ENCODE assay signal across 8 cellular contexts in the genomic region with DNA sequence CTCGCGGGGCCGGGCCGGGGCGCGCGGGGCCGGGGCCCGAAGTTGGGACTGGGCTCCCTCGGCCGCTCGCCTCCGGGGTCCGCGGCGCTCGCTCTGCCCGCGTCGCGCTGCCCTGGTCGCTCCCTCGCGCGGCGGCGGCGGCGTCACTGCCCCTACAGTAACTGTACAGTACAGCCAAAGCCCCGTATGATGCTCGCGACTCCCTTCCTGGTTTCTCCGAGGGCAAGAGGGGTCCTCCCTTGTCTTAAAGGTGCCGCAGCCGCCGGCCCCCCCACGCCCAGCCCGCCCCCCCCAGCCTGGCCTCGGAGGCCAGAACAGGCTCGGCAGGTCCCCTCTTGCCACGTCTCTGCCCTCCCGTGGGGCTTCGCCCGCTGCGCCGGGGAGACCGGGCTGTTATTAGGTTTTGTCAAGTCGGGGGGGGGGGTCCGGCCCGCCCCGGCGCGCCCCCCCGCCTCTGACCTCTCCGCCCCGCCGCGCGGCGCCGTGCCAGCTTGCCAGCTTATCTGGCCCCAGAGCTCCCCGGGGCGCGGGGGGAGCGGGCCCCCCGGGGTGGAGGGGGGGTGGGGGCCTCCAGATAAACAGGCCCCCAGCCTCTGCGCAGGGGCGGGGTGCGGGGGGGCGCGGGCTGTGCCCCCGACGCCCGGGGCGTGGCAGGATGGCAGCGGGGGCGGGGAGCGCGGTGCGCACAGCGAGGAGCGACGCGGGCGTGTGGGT. TPM values are rescaled to one million over a fixed set of nuclear protein-coding genes. Genes with fewer than 3 reads are reported as not detected.
A peak's percentile ranks its signal among the peaks of the same experiment; 100 is the strongest.
DNase-seq lines count a peak whose midpoint lies in the region; ATAC-seq, FAIRE-seq and TF ChIP-seq lines count a peak whose summit lies in the region.

ZBTB7A (minus strand) TSS at position 218 of the 714 bp plus-strand sequence. CDS start 11,667 bp downstream, outside the sequence.

- POLR2A ChIA-PET in A549 (lab: Yijun Ruan, JAX): no interaction called here

- peak within 1 kb of the TSS; percentile 97 to 100 for H3K27ac ChIP-seq in A549

- TF ChIP-seq POLR2A in A549 (IDR thresholded peaks at IDR 0.05; ENCODE audit: low read length): peak; percentile 40; the same call in 1 of the 2 replicates

- peak within 1 kb of the TSS; percentile 87 for H3K4me2 ChIP-seq in A549

- FAIRE-seq in A549 (lab: Jason Lieb, UNC): no peak
- FAIRE-seq in GM19239 (lab: Jason Lieb, UNC): peak; percentile 84

- no peak for TF ChIP-seq RAD21 in A549 (conservative IDR thresholded peaks at IDR 0.05 in 1 of 2, IDR thresholded peaks at IDR 0.05 in 1 of 2)

- peak; percentile 56 to 65 for ATAC-seq in A549
- ATAC-seq in left lobe of liver: peak; percentile 42
- ATAC-seq in HG03039 (IDR thresholded peaks at IDR 0.05; ENCODE audit: unreplicated experiment): no peak

- no peak for TF ChIP-seq CTCF in A549 (IDR thresholded peaks at IDR 0.05)

- H3K9me3 ChIP-seq in A549: no peaks in the 10 kb centered on the region

- DNase-seq in A549 (ENCODE audit: low read depth in 1 of 2, low spot score in 1 of 2): peak; percentile 70 to 83
- peak; percentile 75 for DNase-seq in GM19239 (ENCODE audit: insufficient read length, low spot score)
- DNase-seq in NCI-H526 treated with DMSO at 0.1 percent for 48 hours (lab: John Stamatoyannopoulos, UW): peak; percentile 18
- peak; percentile 49 to 51 for DNase-seq in activated CD4-positive, alpha-beta T cell treated with anti-CD3 and anti-CD28 coated beads, Interleukin-2, amount 50 U/mL, for 24 hours (ENCODE audit: low read depth in 1 of 2, low spot score in 1 of 2)
- peak; percentile 43 for DNase-seq in dedifferentiated amniotic fluid mesenchymal stem cell (ENCODE audit: extremely low spot score)
- peak; percentile 80 for DNase-seq in left lobe of liver (ENCODE audit: low spot score)
- DNase-seq in stimulated activated CD4-positive, alpha-beta T cell treated with anti-CD3 and anti-CD28 coated beads, Interleukin-2, amount 100 ng/mL, for 4 hours (ENCODE audit: low read depth): peak; percentile 70

- no CpG with 5 or more reads among the region's 85 CpGs for WGBS in A549 (ENCODE audit: missing lambda C conversion rate)

- CTCF ChIA-PET in A549 (lab: Yijun Ruan, JAX): no interaction called here

- peak within 1 kb of the TSS; percentile 96 for H3K4me3 ChIP-seq in A549

- no peak for TF ChIP-seq EP300 in A549 (IDR thresholded peaks at IDR 0.05)

- peaks cover 25% of the 10 kb centered on the region for H3K4me1 ChIP-seq in A549

TF ChIP-seq in A549, 52 proteins besides CTCF, POLR2A, EP300 and RAD21:
- TF ChIP-seq PHF8 (IDR thresholded peaks at IDR 0.05; ENCODE audit: borderline replicate concordance, low read depth): 0 out of 2 replicates have a peak, but pooled peaks have one; percentile 13
- TF ChIP-seq, protein P1, sequence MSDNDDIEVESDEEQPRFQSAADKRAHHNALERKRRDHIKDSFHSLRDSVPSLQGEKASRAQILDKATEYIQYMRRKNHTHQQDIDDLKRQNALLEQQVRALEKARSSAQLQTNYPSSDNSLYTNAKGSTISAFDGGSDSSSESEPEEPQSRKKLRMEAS (IDR thresholded peaks at IDR 0.05): 0 out of 2 replicates have a peak, but pooled peaks have one; percentile 16
- TF ChIP-seq CBX2 (IDR thresholded peaks at IDR 0.05; ENCODE audit: borderline replicate concordance, low read depth): no peak

RNA-seq across cellular contexts. Expression of gene ZBTB7A, which starts in this region (rescaled TPM):
- polyA plus RNA-seq in A549 (2011; rRNA removed) (2.2 and 2.3 TPM in 2 replicates), A549 (2017; fragmentation: RNase III; extraction: RNeasy Plus Mini Kit Qiagen cat#74134 plus additional on column Dnase treatment) (10.2 to 11.6 TPM (median 11.4 TPM) in 3 replicates)
- 7.0 and 12.5 TPM in 2 replicates for polyA plus RNA-seq in A549 (2012; cell fraction: cytosol; rRNA removed)
- 15.8 and 26.9 TPM in 2 replicates for polyA plus RNA-seq in A549 (2012; cell fraction: nucleus; rRNA removed)
- 2.6 and 3.7 TPM in 2 replicates for polyA minus RNA-seq in A549 (2011; rRNA and poly(A)+ RNA removed)
- total RNA-seq in left lobe of liver: 33.3 TPM

Comparison
In these comparisons a context has a peak if more than half of its experiments do, and no peak if none do; other contexts are left out.
1. DNase-seq: peak in every context shown above with its lines; median percentile 80 in left lobe of liver; 76 in A549; 75 in GM19239; 70 in stimulated activated CD4-positive, alpha-beta T cell treated with anti-CD3 and anti-CD28 coated beads, Interleukin-2, amount 100 ng/mL, for 4 hours; 50 in activated CD4-positive, alpha-beta T cell treated with anti-CD3 and anti-CD28 coated beads, Interleukin-2, amount 50 U/mL, for 24 hours; 43 in dedifferentiated amniotic fluid mesenchymal stem cell; 18 in NCI-H526 treated with DMSO at 0.1 percent for 48 hours.